In genomic region chr22:44338183-44338812, GRCh38 we compare ENCODE assay signal across 22 cellular contexts. TPM values are rescaled to one million over a fixed set of nuclear protein-coding genes. Genes with fewer than 3 reads are reported as not detected.
A peak's percentile ranks its signal among the peaks of the same experiment; 100 is the strongest.
DNase-seq lines count a peak whose midpoint lies in the region; ATAC-seq and TF ChIP-seq lines count a peak whose summit lies in the region.
"Had no signal": no experiment of that assay in that cellular context is flagged by ENCODE, and none has a peak within 500 bp of the region (broad histone marks: within the 10 kb centered on the region; RNA-seq: fewer than 3 reads in every experiment).

No MANE protein-coding gene starts in this region.

- H3K9me3 Mint-ChIP-seq in MCF 10A (ENCODE audit: unreplicated experiment): no peaks in the 10 kb centered on the region
- H3K9me3 Mint-ChIP-seq: stimulated activated naive CD8-positive, alpha-beta T cell treated with anti-CD3 and anti-CD28 coated beads, Interleukin-15, amount 100 ng/mL, for 72 hours had no signal

- peaks cover 56% of the 10 kb centered on the region for H3F3A ChIP-seq in PC-9 (ENCODE audit: insufficient read depth, low read depth)

- H3K27ac ChIP-seq in breast epithelium: no peak overlapping the region
- H3K27ac ChIP-seq in PC-9: 0 out of 2 replicates have a peak overlapping the region, but pooled peaks have one; percentile 13
- H3K27ac ChIP-seq: BLaER1, body of pancreas, transverse colon had no signal

- H3K27ac Mint-ChIP-seq in MCF 10A (ENCODE audit: low read depth, unreplicated experiment): no peak overlapping the region
- H3K27ac Mint-ChIP-seq: stimulated activated naive CD8-positive, alpha-beta T cell treated with anti-CD3 and anti-CD28 coated beads, Interleukin-15, amount 100 ng/mL, for 72 hours; T-helper 17 cell had no signal

- BruUV-seq in MCF 10A (replicated peaks; lab: Mats Ljungman, UMichigan): no TSS peak
- no TSS peak for BruUV-seq in PC-9 (replicated peaks; lab: Mats Ljungman, UMichigan)

- DNase-seq in MCF 10A (ENCODE audit: unreplicated experiment) (peak; percentile 51), breast epithelium (ENCODE audit: low spot score in 2 of 2) (no peak), PC-9 (peak; percentile 52 to 54), left cardiac atrium (no peak), SW480 (ENCODE audit: low spot score) (no peak), GOT3 (lab: John Stamatoyannopoulos, UW) (no peak), sciatic nerve (ENCODE audit: low spot score) (no peak)
- DNase-seq: activated CD4-positive, alpha-beta T cell treated with anti-CD3 and anti-CD28 coated beads, Interleukin-2, amount 50 U/mL, for 4 hours; activated CD8-positive, alpha-beta memory T cell treated with anti-CD3 and anti-CD28 coated beads, Interleukin-2, amount 50 U/mL, for 48 hours; activated effector memory CD4-positive, alpha-beta T cell treated with Interleukin-2 at 50 U/mL for 16 hours; body of pancreas; effector memory CD4-positive, alpha-beta T cell; NCI-H1436 treated with DMSO at 0.1 percent for 48 hours; stimulated activated CD4-positive, alpha-beta T cell treated with anti-CD3 and anti-CD28 coated beads, Interleukin-12 subunit alpha, Interleukin-12 subunit beta, amount 100 ng/mL, for 4 hours; stimulated activated CD4-positive, alpha-beta T cell treated with anti-CD3 and anti-CD28 coated beads, Interleukin-4, amount 100 ng/mL, for 4 hours; stimulated activated naive CD8-positive, alpha-beta T cell treated with anti-CD3 and anti-CD28 coated beads, Interleukin-15, amount 100 ng/mL, for 72 hours; T-helper 17 cell had no signal

- H4K20me1 ChIP-seq in PC-9 (ENCODE audit: insufficient read depth): no peaks in the 10 kb centered on the region

- H3K4me3 ChIP-seq in breast epithelium (no peak overlapping the region), PC-9 (no peak overlapping the region)
- H3K4me3 ChIP-seq: BLaER1, body of pancreas, HAP-1, transverse colon had no signal

- no peak overlapping the region for H3K4me3 Mint-ChIP-seq in MCF 10A (ENCODE audit: unreplicated experiment)
- H3K4me3 Mint-ChIP-seq: stimulated activated naive CD8-positive, alpha-beta T cell treated with anti-CD3 and anti-CD28 coated beads, Interleukin-15, amount 100 ng/mL, for 72 hours; T-helper 17 cell had no signal

- H3K9me2 ChIP-seq in PC-9 (ENCODE audit: insufficient read depth): no peaks in the 10 kb centered on the region

- H3K27me3 Mint-ChIP-seq in MCF 10A (ENCODE audit: insufficient read depth, unreplicated experiment): no peaks in the 10 kb centered on the region
- H3K27me3 Mint-ChIP-seq: stimulated activated naive CD8-positive, alpha-beta T cell treated with anti-CD3 and anti-CD28 coated beads, Interleukin-15, amount 100 ng/mL, for 72 hours had no signal

- POLR2A ChIA-PET in MCF 10A (lab: Yijun Ruan, JAX): no interaction called here
- POLR2A ChIA-PET in PC-9 (lab: Charles Lee; ENCODE audit: unreplicated experiment): interaction anchor here (0.6 kb wide), 1 partner anchor 27 kb away, joined by 3 read pairs; no protein-coding TSS in a partner anchor

- no peak for TF ChIP-seq POLR2A in breast epithelium (IDR thresholded peaks at IDR 0.05)

- H3K4me1 Mint-ChIP-seq in MCF 10A (ENCODE audit: insufficient read depth, unreplicated experiment): no peaks in the 10 kb centered on the region
- H3K4me1 Mint-ChIP-seq: T-helper 17 cell had no signal

- peak overlapping the region; percentile 27 for H3K4me2 ChIP-seq in PC-9
- H3K4me2 ChIP-seq: BLaER1 had no signal

- H3K79me2 ChIP-seq in PC-9 (ENCODE audit: low read depth): no peaks in the 10 kb centered on the region

- no peaks in the 10 kb centered on the region for H3K36me3 Mint-ChIP-seq in MCF 10A (ENCODE audit: insufficient read depth, unreplicated experiment)

- H3K9me3 ChIP-seq in breast epithelium (no peaks in the 10 kb centered on the region), PC-9 (ENCODE audit: insufficient read depth, low read depth) (no peaks in the 10 kb centered on the region)
- H3K9me3 ChIP-seq: BLaER1, body of pancreas, HAP-1, transverse colon had no signal

- no peaks in the 10 kb centered on the region for H3K4me1 ChIP-seq in breast epithelium
- peaks cover 35% of the 10 kb centered on the region for H3K4me1 ChIP-seq in PC-9 (replicated peaks; ENCODE audit: insufficient read depth)
- H3K4me1 ChIP-seq: body of pancreas had no signal

- H3K36me3 ChIP-seq in breast epithelium (no peaks in the 10 kb centered on the region), PC-9 (ENCODE audit: low read depth) (no peaks in the 10 kb centered on the region)
- H3K36me3 ChIP-seq: BLaER1, HAP-1, transverse colon had no signal

- CTCF ChIA-PET in MCF 10A (lab: Yijun Ruan, JAX) (no interaction called here), PC-9 (lab: Charles Lee) (interaction anchor here (0.6 kb wide), 2 partner anchors 13 to 285 kb away, joined by 3 read pairs; no protein-coding TSS in a partner anchor)

- peak; percentile 48 to 59 for ATAC-seq in left cardiac atrium
- ATAC-seq in activated CD4-positive, CD25-positive, alpha-beta regulatory T cell treated with anti-CD3 and anti-CD28 coated beads, Interleukin-2, amount 50 U/mL, for 24 hours: no peak
- no peak for ATAC-seq in sciatic nerve
- ATAC-seq: body of pancreas; esophagus mucosa; stimulated activated naive CD8-positive, alpha-beta T cell treated with anti-CD3 and anti-CD28 coated beads, Interleukin-15, amount 100 ng/mL, for 72 hours; T-helper 17 cell had no signal

- no peak for TF ChIP-seq CTCF in MCF 10A (IDR thresholded peaks at IDR 0.05; ENCODE audit: unreplicated experiment)
- TF ChIP-seq CTCF in breast epithelium (IDR thresholded peaks at IDR 0.05): no peak
- no peak for TF ChIP-seq CTCF in PC-9 (conservative IDR thresholded peaks at IDR 0.05)

- intact Hi-C loops in MCF 10A (cut with micrococcal nuclease) (no loop called here), breast epithelium (cut with DNase I; ENCODE audit: low total_unique reads) (no loop called here), PC-9 (cut with micrococcal nuclease; ENCODE audit: unreplicated experiment) (loop anchor here (5.0 to 10.0 kb wide), 3 partner anchors 147 to 229 kb away; no protein-coding TSS in a partner anchor), left cardiac atrium (cut with DNase I) (no loop called here), sciatic nerve (cut with DNase I) (no loop called here)

- no peak overlapping the region for H2AFZ ChIP-seq in PC-9

- peaks cover 0 to 16% of the 10 kb centered on the region in 2 donors for H3K27me3 ChIP-seq in breast epithelium
- H3K27me3 ChIP-seq in PC-9 (ENCODE audit: insufficient read depth, low read depth): no peaks in the 10 kb centered on the region

RNA-seq across cellular contexts. Expression of gene SHISAL1, which starts 25.5 kb away (rescaled TPM):
- total RNA-seq in MCF 10A (2022): 1.6 and 3.7 TPM in 2 replicates
- 1 to 10 TPM in 1 of 3 donors, under 1 TPM in 2; 0.32 to 1.2 (median 0.33) TPM for total RNA-seq in breast epithelium
- 0.94 and 1.2 TPM in 2 replicates for total RNA-seq in PC-9 (2021)
- 1 to 10 TPM; 1.4 to 4.2 TPM for total RNA-seq in left cardiac atrium
- 2.1 TPM for total RNA-seq in sciatic nerve
- total RNA-seq: T-helper 17 cell had no signal

Comparison
In these comparisons a context has a peak if more than half of its experiments do, and no peak if none do; other contexts are left out.
1. DNase-seq: peak in MCF 10A (single experiment) and PC-9 (2 of 2); none in breast epithelium (0 of 2), left cardiac atrium (single experiment), SW480 (single experiment), GOT3 (single experiment) and sciatic nerve (single experiment).
2. ATAC-seq: peak in left cardiac atrium (2 of 2); none in activated CD4-positive, CD25-positive, alpha-beta regulatory T cell treated with anti-CD3 and anti-CD28 coated beads, Interleukin-2, amount 50 U/mL, for 24 hours (0 of 2) and sciatic nerve (single experiment).